Comparison of ENCODE assay signal across 20 cellular contexts in the genomic region with DNA sequence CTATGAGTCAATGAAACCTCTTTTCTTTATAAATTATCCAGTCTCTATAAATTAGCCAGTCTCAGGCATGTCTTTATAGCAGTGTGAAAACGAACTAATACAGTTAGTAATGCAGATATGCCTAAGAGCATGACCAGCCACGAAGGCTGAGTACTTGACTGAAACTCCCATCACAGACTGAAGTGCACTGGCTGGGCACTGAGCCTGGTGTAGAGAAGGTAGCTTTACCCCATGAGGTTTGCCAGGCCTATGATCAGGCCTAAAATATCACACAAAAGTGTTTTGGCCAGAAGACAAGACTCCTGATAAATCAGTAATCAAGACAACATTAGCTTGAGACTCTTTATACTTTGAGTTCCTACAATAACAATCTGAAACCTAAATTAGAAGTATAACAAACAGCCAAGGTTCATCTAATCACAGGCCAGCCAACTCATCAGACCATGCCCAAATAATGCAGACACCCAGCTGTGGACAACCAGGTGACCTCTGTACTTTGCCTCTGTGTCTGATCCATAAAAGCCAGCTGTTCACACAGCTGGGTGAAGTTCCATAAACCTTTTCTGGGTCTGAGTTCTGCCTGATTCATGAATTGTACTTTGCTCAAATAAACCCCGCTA.
A peak's percentile ranks its signal among the peaks of the same experiment; 100 is the strongest.
DNase-seq lines count a peak whose midpoint lies in the region; ATAC-seq, FAIRE-seq and TF ChIP-seq lines count a peak whose summit lies in the region.
"Had no signal": no experiment of that assay in that cellular context is flagged by ENCODE, and none has a peak within 500 bp of the region (broad histone marks: within the 10 kb centered on the region; RNA-seq: fewer than 3 reads in every experiment).

No MANE protein-coding gene starts in this region.

- no peak overlapping the region for H3K4me3 Mint-ChIP-seq in CD8-positive, alpha-beta memory T cell
- H3K4me3 Mint-ChIP-seq: CD8-positive, alpha-beta T cell had no signal

- H4K20me1 ChIP-seq in HepG2 (ENCODE audit: insufficient read depth, low read length): no peaks in the 10 kb centered on the region

- H3K27me3 ChIP-seq in right lobe of liver (no peaks in the 10 kb centered on the region), HepG2 (ENCODE audit: control insufficient read depth in 1 of 2, insufficient read depth in 2 of 2, low read length in 2 of 2) (no peaks in the 10 kb centered on the region), heart left ventricle (no peaks in the 10 kb centered on the region), iPS-20b (ENCODE audit: insufficient read depth, low read length) (no peaks in the 10 kb centered on the region), transverse colon (no peaks in the 10 kb centered on the region), foreskin keratinocyte (no peaks in the 10 kb centered on the region)
- no peaks in the 10 kb centered on the region for H3K27me3 ChIP-seq in CD8-positive, alpha-beta memory T cell (ENCODE audit: insufficient read depth, low read length, poor library complexity, severe bottlenecking)
- H3K27me3 ChIP-seq: BE2C, SJSA1 had no signal

- TF ChIP-seq RAD21 in HepG2 (CRISPR knock-in tag; IDR thresholded peaks at IDR 0.05): no peak

- CTCF ChIA-PET in HepG2 (lab: Yijun Ruan, JAX; ENCODE audit: low intra/inter-chr PET ratio, low total read pairs): no interaction called here
- CTCF ChIA-PET in CD8-positive, alpha-beta memory T cell (lab: Charles Lee): no interaction called here

- no peaks in the 10 kb centered on the region for H3K4me1 Mint-ChIP-seq in CD8-positive, alpha-beta memory T cell

- H3K9me3 Mint-ChIP-seq in CD8-positive, alpha-beta memory T cell: peaks cover 0 to 9% (median 0%) of the 10 kb centered on the region in 5 donors

- intact Hi-C loops in right lobe of liver (cut with DNase I): no loop called here
- intact Hi-C loops in HepG2 (cut with micrococcal nuclease; ENCODE audit: unreplicated experiment): no loop called here
- intact Hi-C loops in heart left ventricle (cut with DNase I): no loop called here
- intact Hi-C loops in transverse colon (cut with DNase I; ENCODE audit: low total_unique reads): no loop called here

- in situ Hi-C loops in HepG2 (cut with HindIII; ENCODE audit: extremely low pct_ligation_motif_present, low pct_unique_long_range_greater_than_20kb): no loop called here
- in situ Hi-C loops in transverse colon (cut with MboI; ENCODE audit: low pct_ligation_motif_present in 1 of 4, low pct_unique_long_range_greater_than_20kb in 1 of 4, low sequenced_read_pairs in 3 of 4): no loop called here

- TF ChIP-seq EP300 in HepG2 (IDR thresholded peaks at IDR 0.05; ENCODE audit: low read depth in 2 of 2, low read length in 2 of 2): no peak
- TF ChIP-seq EP300 in HepG2 (CRISPR knock-in tag; IDR thresholded peaks at IDR 0.05; ENCODE audit: borderline replicate concordance): no peak
- no peak for TF ChIP-seq EP300 in transverse colon (IDR thresholded peaks at IDR 0.05; ENCODE audit: low read depth)

- peak in 3 of 4 donors; percentile 21 to 45 (median 30) for ATAC-seq in right lobe of liver
- ATAC-seq in HepG2: no peak
- ATAC-seq in heart left ventricle: peak; percentile 91 to 98 (median 95)
- ATAC-seq in foreskin keratinocyte: no peak
- ATAC-seq: CD8-positive, alpha-beta T cell had no signal

- H3K36me3 Mint-ChIP-seq in CD8-positive, alpha-beta memory T cell: no peaks in the 10 kb centered on the region
- H3K36me3 Mint-ChIP-seq: CD8-positive, alpha-beta T cell had no signal

- no peak overlapping the region for H3K4me3 ChIP-seq in right lobe of liver
- no peak overlapping the region for H3K4me3 ChIP-seq in HepG2 (replicated peaks in 1 of 3; ENCODE audit: insufficient read depth in 1 of 3, low read depth in 2 of 3, low read length in 3 of 3)
- no peak overlapping the region for H3K4me3 ChIP-seq in heart left ventricle
- H3K4me3 ChIP-seq in iPS-20b (ENCODE audit: low read length): no peak overlapping the region
- H3K4me3 ChIP-seq in transverse colon: no peak overlapping the region
- H3K4me3 ChIP-seq in CD8-positive, alpha-beta memory T cell (ENCODE audit: low read length): no peak overlapping the region
- H3K4me3 ChIP-seq: SJSA1 had no signal

- H3K9me3 ChIP-seq in right lobe of liver: no peaks in the 10 kb centered on the region
- no peaks in the 10 kb centered on the region for H3K9me3 ChIP-seq in HepG2 (ENCODE audit: low read length)
- peaks cover 0 to 7% (median 0%) of the 10 kb centered on the region in 12 donors for H3K9me3 ChIP-seq in heart left ventricle
- no peaks in the 10 kb centered on the region for H3K9me3 ChIP-seq in iPS-20b (ENCODE audit: insufficient read depth, low read depth, low read length)
- H3K9me3 ChIP-seq in transverse colon: no peaks in the 10 kb centered on the region
- no peaks in the 10 kb centered on the region for H3K9me3 ChIP-seq in CD8-positive, alpha-beta memory T cell (ENCODE audit: low read length)
- H3K9me3 ChIP-seq: BE2C had no signal

- H3K9ac ChIP-seq in HepG2 (ENCODE audit: insufficient read depth, low read depth, low read length): no peak overlapping the region
- peak overlapping the region; percentile 59; the same call in 1 of the 2 replicates for H3K9ac ChIP-seq in iPS-20b (ENCODE audit: low read depth, low read length)

- no peak for TF ChIP-seq CTCF in right lobe of liver (IDR thresholded peaks at IDR 0.05)
- TF ChIP-seq CTCF in HepG2 (CRISPR knock-in tag; IDR thresholded peaks at IDR 0.05): no peak
- no peak for TF ChIP-seq CTCF in heart left ventricle (IDR thresholded peaks at IDR 0.05)
- TF ChIP-seq CTCF in transverse colon (IDR thresholded peaks at IDR 0.05): no peak
- TF ChIP-seq CTCF in foreskin keratinocyte (conservative IDR thresholded peaks at IDR 0.05): no peak

- WGBS in right lobe of liver (ENCODE audit: insufficient coverage, low coverage, low lambda C conversion rate, missing lambda C conversion rate): 49% methylated on average over 3 of the region's 3 CpGs
- 5% methylated on average over 3 of the region's 3 CpGs for WGBS in HepG2 (ENCODE audit: low lambda C conversion rate)
- WGBS in heart left ventricle, 4 donors: 49 to 63% (median 57%) methylated on average over 3 of the region's 3 CpGs
- WGBS in transverse colon (ENCODE audit: low coverage in 1 of 2), 2 donors: 57 to 67% methylated on average over 1 to 3 of the region's 3 CpGs

- no TSS peak for BruUV-seq in HepG2 (replicated peaks; lab: Mats Ljungman, UMichigan)

- H3K4me1 ChIP-seq in right lobe of liver: no peaks in the 10 kb centered on the region
- no peaks in the 10 kb centered on the region for H3K4me1 ChIP-seq in HepG2 (ENCODE audit: insufficient read depth, low read length)
- H3K4me1 ChIP-seq in heart left ventricle: peaks cover 0 to 17% (median under 1%) of the 10 kb centered on the region in 12 donors
- H3K4me1 ChIP-seq in iPS-20b (ENCODE audit: insufficient read depth, low read length): peaks cover 20% of the 10 kb centered on the region; the same call in 1 of the 2 replicates
- H3K4me1 ChIP-seq in transverse colon: no peaks in the 10 kb centered on the region
- H3K4me1 ChIP-seq in CD8-positive, alpha-beta memory T cell (ENCODE audit: insufficient read depth, low read length): no peaks in the 10 kb centered on the region
- peaks cover 11% of the 10 kb centered on the region for H3K4me1 ChIP-seq in foreskin keratinocyte

- DNase-seq in right lobe of liver (no peak), HepG2 (ENCODE audit: low spot score) (no peak), heart left ventricle (peak; percentile 37 to 79 (median 55)), transverse colon (no peak), foreskin keratinocyte (no peak)
- DNase-seq in activated CD8-positive, alpha-beta memory T cell treated with anti-CD3 and anti-CD28 coated beads, Interleukin-2, amount 50 U/mL, for 48 hours: no peak
- DNase-seq in CD8-positive, alpha-beta memory T cell: no peak
- DNase-seq: 8988T; BE2C; CD8-positive, alpha-beta T cell; DMS79; NCI-H1417; NCI-H1930; NCI-H2171; NCI-H446; NCI-H69 had no signal

- H3K79me2 ChIP-seq in HepG2 (ENCODE audit: insufficient read depth, low read length): no peaks in the 10 kb centered on the region

- no peak for TF ChIP-seq POLR2A in right lobe of liver (IDR thresholded peaks at IDR 0.05)
- no peak for TF ChIP-seq POLR2A in HepG2 (IDR thresholded peaks at IDR 0.05; ENCODE audit: insufficient read depth in 1 of 2, low read depth in 2 of 2, low read length in 2 of 2)
- TF ChIP-seq POLR2A in heart left ventricle (IDR thresholded peaks at IDR 0.05): no peak
- TF ChIP-seq POLR2A in transverse colon (IDR thresholded peaks at IDR 0.05): no peak

- POLR2A ChIA-PET in HepG2 (lab: Yijun Ruan, JAX): no interaction called here
- POLR2A ChIA-PET in CD8-positive, alpha-beta memory T cell (lab: Charles Lee): no interaction called here

- no peak for FAIRE-seq in HepG2 (lab: Jason Lieb, UNC)
- FAIRE-seq: D721Med had no signal

- H3K27me3 Mint-ChIP-seq in CD8-positive, alpha-beta memory T cell: no peaks in the 10 kb centered on the region

- no peak overlapping the region for H3K4me2 ChIP-seq in HepG2 (ENCODE audit: low read depth, low read length)

- no peak overlapping the region for H3K27ac Mint-ChIP-seq in CD8-positive, alpha-beta memory T cell
- H3K27ac Mint-ChIP-seq: CD8-positive, alpha-beta T cell had no signal

- H2AFZ ChIP-seq in HepG2 (ENCODE audit: low read length): no peak overlapping the region

- H3K36me3 ChIP-seq in right lobe of liver (no peaks in the 10 kb centered on the region), HepG2 (replicated peaks in 1 of 2; ENCODE audit: control insufficient read depth in 1 of 2, insufficient read depth in 2 of 2, low read length in 2 of 2) (no peaks in the 10 kb centered on the region), heart left ventricle (no peaks in the 10 kb centered on the region), iPS-20b (ENCODE audit: insufficient read depth, low read depth, low read length) (no peaks in the 10 kb centered on the region), transverse colon (no peaks in the 10 kb centered on the region)
- no peaks in the 10 kb centered on the region for H3K36me3 ChIP-seq in CD8-positive, alpha-beta memory T cell (ENCODE audit: insufficient read depth, low read length)
- H3K36me3 ChIP-seq: BE2C had no signal

- H3K27ac ChIP-seq in right lobe of liver: no peak overlapping the region
- H3K27ac ChIP-seq in HepG2 (ENCODE audit: extremely low read length, insufficient read depth, low read length): no peak overlapping the region
- peak overlapping the region; percentile 15 to 82 (median 56) for H3K27ac ChIP-seq in heart left ventricle
- H3K27ac ChIP-seq in iPS-20b (ENCODE audit: low read length): peak overlapping the region; percentile 68
- no peak overlapping the region for H3K27ac ChIP-seq in transverse colon
- H3K27ac ChIP-seq in CD8-positive, alpha-beta memory T cell (ENCODE audit: low read depth, low read length): no peak overlapping the region
- no peak overlapping the region for H3K27ac ChIP-seq in foreskin keratinocyte
- H3K27ac ChIP-seq: RWPE1, SJSA1 had no signal

TF ChIP-seq in HepG2, 621 proteins besides CTCF, POLR2A, EP300 and RAD21 (continues in another document):
- TF ChIP-seq RXRA (CRISPR knock-in tag; IDR thresholded peaks at IDR 0.05): no peak
- TF ChIP-seq ZNF674 (CRISPR knock-in tag; IDR thresholded peaks at IDR 0.05; ENCODE audit: low read depth): no peak
- no peak for TF ChIP-seq ZNF260 (CRISPR knock-in tag; IDR thresholded peaks at IDR 0.05; ENCODE audit: borderline replicate concordance, low read depth)

Comparison
In these comparisons a context has a peak if more than half of its experiments do, and no peak if none do; other contexts are left out.
1. ATAC-seq: peak in right lobe of liver (3 of 4) and heart left ventricle (4 of 4); none in HepG2 (single experiment) and foreskin keratinocyte (single experiment).
2. DNase-seq: peak in heart left ventricle (5 of 5); none in right lobe of liver (0 of 3), HepG2 (single experiment), transverse colon (single experiment), activated CD8-positive, alpha-beta memory T cell treated with anti-CD3 and anti-CD28 coated beads, Interleukin-2, amount 50 U/mL, for 48 hours (single experiment), CD8-positive, alpha-beta memory T cell (0 of 5) and foreskin keratinocyte (0 of 2).
3. H3K27ac ChIP-seq: peak in heart left ventricle (12 of 12) and iPS-20b (single experiment); none in right lobe of liver (0 of 3), HepG2 (single experiment), transverse colon (0 of 4), CD8-positive, alpha-beta memory T cell (single experiment) and foreskin keratinocyte (single experiment).